In the genomic region with DNA sequence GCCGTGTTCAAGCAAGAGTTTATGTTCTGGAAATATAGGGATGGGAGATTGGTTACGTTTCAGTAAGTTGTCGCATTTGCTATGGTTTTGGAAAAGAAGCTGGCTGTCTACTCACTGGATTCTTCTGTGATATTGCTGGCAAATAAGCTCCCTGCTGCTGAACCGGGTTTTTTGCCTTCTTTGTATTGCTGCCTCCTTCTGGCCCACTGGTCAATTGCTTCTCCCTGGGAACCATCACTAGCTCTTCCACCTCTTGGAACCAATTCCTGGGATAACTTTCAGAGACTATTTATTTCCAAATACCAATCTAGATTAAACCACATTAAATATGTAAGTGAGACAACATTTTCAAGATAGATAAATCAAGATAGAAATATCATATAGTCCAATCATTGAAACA, we compare ENCODE assay signal across 11 cellular contexts. TPM values are rescaled to one million over a fixed set of nuclear protein-coding genes. Genes with fewer than 3 reads are reported as not detected.
A peak's percentile ranks its signal among the peaks of the same experiment; 100 is the strongest.
DNase-seq lines count a peak whose midpoint lies in the region; TF ChIP-seq lines count a peak whose summit lies in the region.
"Had no signal": no experiment of that assay in that cellular context is flagged by ENCODE, and none has a peak within 500 bp of the region (broad histone marks: within the 10 kb centered on the region; RNA-seq: fewer than 3 reads in every experiment).

No MANE protein-coding gene starts in this region.

- H4K20me1 ChIP-seq in osteoblast (ENCODE audit: insufficient read depth, low read length) = no peaks in the 10 kb centered on the region

- TF ChIP-seq CTCF in brain microvascular endothelial cell (IDR thresholded peaks at IDR 0.05; ENCODE audit: low read depth, low read length, missing control alignments) (peak; percentile 66), osteoblast (IDR thresholded peaks at IDR 0.05; ENCODE audit: extremely low read depth, low read depth, low read length) (peak; percentile 52)

- H3K27ac ChIP-seq in brain microvascular endothelial cell (no peak overlapping the region), osteoblast (ENCODE audit: low read depth, low read length) (no peak overlapping the region)
- H3K27ac ChIP-seq: left ventricle myocardium inferior, suprapubic skin had no signal

- in situ Hi-C loops in brain microvascular endothelial cell (cut with HindIII; ENCODE audit: low pct_ligation_motif_present, low sequenced_read_pairs) = no loop called here

- H3K27me3 ChIP-seq in brain microvascular endothelial cell (replicated peaks) = no peaks in the 10 kb centered on the region
- no peaks in the 10 kb centered on the region for H3K27me3 ChIP-seq in osteoblast (ENCODE audit: insufficient read depth, low read length)
- H3K27me3 ChIP-seq: suprapubic skin had no signal

- no peaks in the 10 kb centered on the region for H3K9me3 ChIP-seq in osteoblast (ENCODE audit: low read depth, low read length)
- H3K9me3 ChIP-seq: left ventricle myocardium inferior, suprapubic skin had no signal

- no peak overlapping the region for H3K4me2 ChIP-seq in osteoblast (ENCODE audit: insufficient read depth, low read length)

- H3K4me3 ChIP-seq in brain microvascular endothelial cell (ENCODE audit: low read depth, low read length) = no peak overlapping the region
- no peak overlapping the region for H3K4me3 ChIP-seq in osteoblast (ENCODE audit: insufficient read depth, low read length)
- H3K4me3 ChIP-seq: left ventricle myocardium inferior, suprapubic skin had no signal

- no peaks in the 10 kb centered on the region for H3K79me2 ChIP-seq in osteoblast (ENCODE audit: insufficient read depth, low read length)

- no peak overlapping the region for H2AFZ ChIP-seq in osteoblast (ENCODE audit: low read length)

- peaks cover 5% of the 10 kb centered on the region for H3K4me1 ChIP-seq in osteoblast (ENCODE audit: insufficient read depth, low read length)
- H3K4me1 ChIP-seq: left ventricle myocardium inferior, suprapubic skin had no signal

- no peaks in the 10 kb centered on the region for H3K36me3 ChIP-seq in brain microvascular endothelial cell (replicated peaks)
- no peaks in the 10 kb centered on the region for H3K36me3 ChIP-seq in osteoblast (ENCODE audit: insufficient read depth, low read length)
- H3K36me3 ChIP-seq: left ventricle myocardium inferior, suprapubic skin had no signal

- peak; percentile 17 for DNase-seq in Daoy (ENCODE audit: low read depth)
- DNase-seq in HT1080 (ENCODE audit: low read depth) = peak; percentile 9
- peak; percentile 35 for DNase-seq in brain microvascular endothelial cell
- no peak for DNase-seq in osteoblast (ENCODE audit: insufficient read length, low spot score, missing footprints)
- no peak for DNase-seq in pons (ENCODE audit: low spot score)
- DNase-seq in activated CD4-positive, alpha-beta T cell treated with anti-CD3 and anti-CD28 coated beads for 4 hours = no peak
- DNase-seq in foreskin melanocyte = no peak
- DNase-seq: left ventricle myocardium inferior, NCI-H774, posterior cingulate gyrus had no signal

RNA-seq across cellular contexts. Expression of gene NUDT12, which starts 43.0 kb away (rescaled TPM):
- total RNA-seq in Daoy (2014; rRNA removed; shearing (Covaris generic)) = 8.7 and 12.1 TPM in 2 replicates
- total RNA-seq in HT1080 (2014; rRNA removed; shearing (Covaris generic)) = 12.8 and 15.0 TPM in 2 replicates
- 14.3 and 17.0 TPM in 2 replicates for polyA plus RNA-seq in HT1080 (2015; cell fraction: cytosol; rRNA removed)
- 59.0 and 70.1 TPM in 2 replicates for polyA plus RNA-seq in HT1080 (2015; cell fraction: nucleus; rRNA removed)
- 14.7 and 16.3 TPM in 2 replicates for total RNA-seq in osteoblast

Comparison
In these comparisons a context has a peak if more than half of its experiments do, and no peak if none do; other contexts are left out.
1. DNase-seq: peak in Daoy (single experiment), HT1080 (single experiment) and brain microvascular endothelial cell (single experiment); none in osteoblast (single experiment), pons (single experiment), activated CD4-positive, alpha-beta T cell treated with anti-CD3 and anti-CD28 coated beads for 4 hours (0 of 2) and foreskin melanocyte (single experiment).